Comparison of ENCODE assay signal across 15 cellular contexts in genomic region chr18:2410688-2411087, GRCh38.
DNase-seq lines count a peak whose midpoint lies in the region; ATAC-seq, FAIRE-seq and TF ChIP-seq lines count a peak whose summit lies in the region.
"Had no signal": no experiment of that assay in that cellular context is flagged by ENCODE, and none has a peak within 500 bp of the region (broad histone marks: within the 10 kb centered on the region; RNA-seq: fewer than 3 reads in every experiment).

No MANE protein-coding gene starts in this region.

- H4K20me1 ChIP-seq in IMR-90 (ENCODE audit: insufficient read depth, low read length) (no peaks in the 10 kb centered on the region), K562 (replicated peaks; ENCODE audit: control insufficient read depth, insufficient read depth, low read length) (no peaks in the 10 kb centered on the region)

- H3K27ac ChIP-seq in ACC112 (ENCODE audit: low read depth, low read length) (peak overlapping the region; percentile 78), IMR-90 (ENCODE audit: insufficient read depth, low read length) (no peak overlapping the region), K562 (ENCODE audit: extremely low read depth, low read depth, low read length) (no peak overlapping the region), vagina (no peak overlapping the region)
- H3K27ac ChIP-seq: pancreas, VCaP had no signal

- H2AK5ac ChIP-seq in IMR-90 (ENCODE audit: low read depth, low read length): no peak overlapping the region

- no peak for ATAC-seq in IMR-90 (ENCODE audit: low read depth)
- no peak for ATAC-seq in K562
- ATAC-seq in GM21619 (IDR thresholded peaks at IDR 0.05; ENCODE audit: unreplicated experiment): no peak
- ATAC-seq: stimulated activated naive CD8-positive, alpha-beta T cell treated with anti-CD3 and anti-CD28 coated beads, Interleukin-15, Interleukin-2, amounts not matched to agents 100 U/mL and 50 U/mL, for 24 hours had no signal

- H3K79me1 ChIP-seq in IMR-90 (ENCODE audit: low read depth in 1 of 2, low read length in 2 of 2): 0 out of 4 replicates have a peak, but pooled peaks cover 0 to 4% of the 10 kb centered on the region in 2 experiments

- H3K27me3 ChIP-seq in ACC112 (ENCODE audit: insufficient read depth, low read length) (no peaks in the 10 kb centered on the region), IMR-90 (ENCODE audit: control insufficient read depth, insufficient read depth, low read length) (no peaks in the 10 kb centered on the region), K562 (ENCODE audit: control insufficient read depth in 2 of 2, insufficient read depth in 2 of 2, low read length in 2 of 2) (no peaks in the 10 kb centered on the region; a peak in 1 of 5 replicates), vagina (no peaks in the 10 kb centered on the region)
- H3K27me3 ChIP-seq: MG63, pancreas had no signal

- TF ChIP-seq CTCF in IMR-90 (conservative IDR thresholded peaks at IDR 0.05; ENCODE audit: low read depth, low read length) (no peak), K562 (IDR thresholded peaks at IDR 0.05 in 2 of 3, conservative IDR thresholded peaks at IDR 0.05 in 1 of 3; ENCODE audit: insufficient read depth in 2 of 3, low read depth in 1 of 3, low read length in 3 of 3) (no peak), vagina (IDR thresholded peaks at IDR 0.05) (no peak)

- H3K14ac ChIP-seq in IMR-90 (replicated peaks; ENCODE audit: low read depth, low read length): no peak overlapping the region

- no peak overlapping the region for H3K4me3 ChIP-seq in ACC112 (ENCODE audit: low read depth, low read length)
- H3K4me3 ChIP-seq in IMR-90 (ENCODE audit: insufficient read depth, low read depth, low read length): no peak overlapping the region
- H3K4me3 ChIP-seq in K562: no peak overlapping the region
- no peak overlapping the region for H3K4me3 ChIP-seq in vagina
- H3K4me3 ChIP-seq: MG63, pancreas had no signal

- in situ Hi-C loops in IMR-90 (cut with MboI; ENCODE audit: low sequenced_read_pairs): no loop called here
- in situ Hi-C loops in K562 (cut with MboI): no loop called here

- no peak overlapping the region for H4K5ac ChIP-seq in IMR-90 (ENCODE audit: low read depth, low read length)

- no peak overlapping the region for H3K4ac ChIP-seq in IMR-90 (ENCODE audit: low read depth, low read length)

- H3K4me2 ChIP-seq in IMR-90 (ENCODE audit: low read depth, low read length) (no peak overlapping the region), K562 (ENCODE audit: insufficient read depth, low read length) (no peak overlapping the region)

- no peak overlapping the region for H3K23ac ChIP-seq in IMR-90 (ENCODE audit: low read depth, low read length)

- H2BK20ac ChIP-seq in IMR-90 (ENCODE audit: low read depth, low read length): 0 out of 2 replicates have a peak overlapping the region, but pooled peaks have one; percentile 16

- H4K8ac ChIP-seq in IMR-90 (ENCODE audit: low read depth in 2 of 2, low read length in 2 of 2): no peak overlapping the region

- H4K91ac ChIP-seq in IMR-90 (ENCODE audit: insufficient read depth, low read depth, low read length): no peak overlapping the region

- H3K9ac ChIP-seq in IMR-90 (ENCODE audit: low read depth, low read length): no peak overlapping the region
- H3K9ac ChIP-seq in K562 (ENCODE audit: insufficient read depth in 1 of 2, low read depth in 2 of 2, low read length in 2 of 2): no peak overlapping the region

- dilution Hi-C loops in IMR-90 (cut with HindIII; ENCODE audit: low sequenced_read_pairs, unreplicated experiment): no loop called here

- intact Hi-C loops in IMR-90 (cut with micrococcal nuclease): no loop called here
- intact Hi-C loops in K562 (cut with micrococcal nuclease): no loop called here
- intact Hi-C loops in vagina (cut with DNase I): no loop called here

- CTCF ChIA-PET in IMR-90 (lab: Yijun Ruan, JAX) (interaction anchor here (0.6 kb wide), 1 partner anchor 9 kb away, joined by 3 read pairs; no protein-coding TSS in a partner anchor), K562 (lab: Yijun Ruan, JAX; ENCODE audit: low intra/inter-chr PET ratio) (no interaction called here)

- H3K79me2 ChIP-seq in ACC112 (ENCODE audit: control insufficient read depth, insufficient read depth, low read length, unreplicated experiment) (no peaks in the 10 kb centered on the region), K562 (ENCODE audit: control insufficient read depth, insufficient read depth, low read length) (no peaks in the 10 kb centered on the region)

- POLR2A ChIA-PET in IMR-90 (lab: Charles Lee; ENCODE audit: unreplicated experiment) (no interaction called here), K562 (lab: Yijun Ruan, JAX) (no interaction called here)

- H3K36me3 ChIP-seq in ACC112 (ENCODE audit: insufficient read depth, low read length) (no peaks in the 10 kb centered on the region), IMR-90 (ENCODE audit: control insufficient read depth, insufficient read depth, low read length) (no peaks in the 10 kb centered on the region), K562 (ENCODE audit: control insufficient read depth, insufficient read depth, low read length) (no peaks in the 10 kb centered on the region), vagina (no peaks in the 10 kb centered on the region)
- H3K36me3 ChIP-seq: MG63, pancreas had no signal

- H3K18ac ChIP-seq in IMR-90 (ENCODE audit: low read depth, low read length): no peak overlapping the region

- no peak overlapping the region for H3K56ac ChIP-seq in IMR-90 (ENCODE audit: extremely low read depth, insufficient read depth, low read length)

- TF ChIP-seq RAD21 in IMR-90 (IDR thresholded peaks at IDR 0.05; ENCODE audit: low read length) (no peak), K562 (CRISPR knock-in tag; conservative IDR thresholded peaks at IDR 0.05 in 1 of 2, IDR thresholded peaks at IDR 0.05 in 1 of 2) (no peak)

- no peak overlapping the region for H2BK15ac ChIP-seq in IMR-90 (ENCODE audit: low read depth, low read length)

- H3K9me1 ChIP-seq in IMR-90 (ENCODE audit: insufficient read depth, low read length) (peaks cover 5% of the 10 kb centered on the region), K562 (ENCODE audit: control insufficient read depth, insufficient read depth, low read length) (no peaks in the 10 kb centered on the region)

- no peaks in the 10 kb centered on the region for H3K9me3 ChIP-seq in IMR-90 (ENCODE audit: control insufficient read depth, insufficient read depth, low read length)
- H3K9me3 ChIP-seq in K562 (replicated peaks; ENCODE audit: control insufficient read depth, insufficient read depth, low read depth, low read length): no peaks in the 10 kb centered on the region
- no peaks in the 10 kb centered on the region for H3K9me3 ChIP-seq in vagina
- H3K9me3 ChIP-seq: MG63, pancreas had no signal

- H2AK9ac ChIP-seq in IMR-90 (replicated peaks; ENCODE audit: low read depth, low read length, poor library complexity): no peak overlapping the region

- no peak overlapping the region for H2AFZ ChIP-seq in ACC112 (ENCODE audit: low read length, unreplicated experiment)
- no peak overlapping the region for H2AFZ ChIP-seq in IMR-90 (replicated peaks; ENCODE audit: low read length, poor library complexity)
- no peak overlapping the region for H2AFZ ChIP-seq in K562 (ENCODE audit: low read depth, low read length)

- no peak for TF ChIP-seq EP300 in K562 (IDR thresholded peaks at IDR 0.05; ENCODE audit: low read length)

- no peak for FAIRE-seq in K562 (lab: Jason Lieb, UNC)
- FAIRE-seq: pancreas had no signal

- WGBS in IMR-90 (ENCODE audit: extremely low coverage in 2 of 2, insufficient read length in 1 of 2), 2 experiments: no CpG with 5 or more reads among the region's 1 CpG
- WGBS in K562 (ENCODE audit: insufficient coverage, low coverage, missing lambda C conversion rate): 31% methylated on average over 1 of the region's 1 CpG

- TF ChIP-seq POLR2A in IMR-90 (IDR thresholded peaks at IDR 0.05; ENCODE audit: low read depth, low read length) (no peak), K562 (conservative IDR thresholded peaks at IDR 0.05) (no peak), vagina (IDR thresholded peaks at IDR 0.05) (no peak)

- BruUV-seq in IMR-90 (replicated peaks; lab: Mats Ljungman, UMichigan): no TSS peak
- BruUV-seq in K562 (replicated peaks; lab: Mats Ljungman, UMichigan): no TSS peak

- no peak overlapping the region for H2BK120ac ChIP-seq in IMR-90 (ENCODE audit: low read depth, low read length)

- H3K4me1 ChIP-seq in ACC112 (ENCODE audit: control insufficient read depth, insufficient read depth, low read length, unreplicated experiment) (peaks cover 21% of the 10 kb centered on the region), IMR-90 (ENCODE audit: control insufficient read depth, insufficient read depth, low read length) (peaks cover 5% of the 10 kb centered on the region), K562 (replicated peaks in 1 of 2; ENCODE audit: control insufficient read depth in 2 of 2, insufficient read depth in 2 of 2, low read length in 2 of 2) (no peaks in the 10 kb centered on the region), vagina (peaks cover 20% of the 10 kb centered on the region)
- H3K4me1 ChIP-seq: pancreas had no signal

- DNase-seq in IMR-90: no peak
- no peak for DNase-seq in K562 (ENCODE audit: extremely low read depth in 1 of 4, low spot score in 3 of 4)
- peak; percentile 27 for DNase-seq in kidney glomerular epithelial cell (lab: John Stamatoyannopoulos, UW)
- DNase-seq in DMS153 treated with DMSO at 0.1 percent for 48 hours (lab: John Stamatoyannopoulos, UW; ENCODE audit: unreplicated experiment): no peak
- DNase-seq in stimulated activated naive CD4-positive, alpha-beta T cell (lab: John Stamatoyannopoulos, UW): no peak
- DNase-seq in vagina (ENCODE audit: extremely low spot score in 2 of 2): no peak
- DNase-seq: immature natural killer cell; MG63; NCI-H1694; NCI-H524 treated with DMSO at 0.1 percent for 48 hours; pancreas; stimulated activated naive CD8-positive, alpha-beta T cell treated with anti-CD3 and anti-CD28 coated beads, Interleukin-15, Interleukin-2, amounts not matched to agents 100 U/mL and 50 U/mL, for 24 hours had no signal

- H2BK5ac ChIP-seq in IMR-90 (ENCODE audit: low read depth, low read length, poor library complexity, severe bottlenecking): peak overlapping the region; percentile 43

TF ChIP-seq in IMR-90, 13 proteins besides CTCF, POLR2A, EP300 and RAD21 (continues in another document):
- TF ChIP-seq CHD1 (IDR thresholded peaks at IDR 0.05; ENCODE audit: low read depth, low read length) (no peak), NFE2L2 (IDR thresholded peaks at IDR 0.05; ENCODE audit: low read depth, low read length) (no peak)

TF ChIP-seq in K562, 482 proteins besides CTCF, POLR2A, EP300 and RAD21:
- TF ChIP-seq RFX1 (IDR thresholded peaks at IDR 0.05) (peak; percentile 34), USF1 (CRISPR knock-in tag; IDR thresholded peaks at IDR 0.05) (no peak)
